In genomic region chr3:72474775-72475174, GRCh38 we compare ENCODE assay signal across 11 cellular contexts.
"Had no signal": no experiment of that assay in that cellular context is flagged by ENCODE, and none has a peak within 500 bp of the region (broad histone marks: within the 10 kb centered on the region; RNA-seq: fewer than 3 reads in every experiment).

No MANE protein-coding gene starts in this region.

- H3K36me3 Mint-ChIP-seq: activated naive CD4-positive, alpha-beta T cell treated with anti-CD3 and anti-CD28 coated beads, Interleukin-2, amount 10 ng/mL, durations not matched to agents 7 days and 5 days; brain; neural progenitor cell; stimulated activated memory B cell treated with anti-CD40 and anti-IgM and Interleukin-4, amounts not matched to agents 10 μg/mL and 1 μg/mL and 100 μg/mL, for 72 hours had no signal

- H3K4me1 Mint-ChIP-seq: brain; central memory CD8-positive, alpha-beta T cell had no signal

- H3K9me3 Mint-ChIP-seq: activated naive CD4-positive, alpha-beta T cell treated with anti-CD3 and anti-CD28 coated beads, Interleukin-2, amount 10 ng/mL, durations not matched to agents 7 days and 5 days; central memory CD8-positive, alpha-beta T cell; effector memory CD8-positive, alpha-beta T cell; stimulated activated memory B cell treated with anti-CD40 and anti-IgM and Interleukin-4, amounts not matched to agents 10 μg/mL and 1 μg/mL and 100 μg/mL, for 72 hours had no signal

- H3K27me3 ChIP-seq: neural progenitor cell, pancreas, tibial nerve had no signal

- H3K27me3 Mint-ChIP-seq: activated naive CD4-positive, alpha-beta T cell treated with anti-CD3 and anti-CD28 coated beads, Interleukin-2, amount 10 ng/mL, durations not matched to agents 7 days and 5 days; central memory CD8-positive, alpha-beta T cell had no signal

- H3K27ac Mint-ChIP-seq: activated naive CD4-positive, alpha-beta T cell treated with anti-CD3 and anti-CD28 coated beads, Interleukin-2, amount 10 ng/mL, durations not matched to agents 7 days and 5 days; brain; effector memory CD8-positive, alpha-beta T cell; neural progenitor cell; stimulated activated memory B cell treated with anti-CD40 and anti-IgM and Interleukin-4, amounts not matched to agents 10 μg/mL and 1 μg/mL and 100 μg/mL, for 72 hours had no signal

- ATAC-seq: effector memory CD8-positive, alpha-beta T cell; pancreas; stimulated activated memory B cell treated with anti-CD40 and anti-IgM and Interleukin-4, amounts not matched to agents 10 μg/mL and 1 μg/mL and 100 μg/mL, for 72 hours had no signal

- H2AFZ ChIP-seq: neural progenitor cell had no signal

- H3K4me2 ChIP-seq: neural progenitor cell had no signal

- H3K36me3 ChIP-seq: neural progenitor cell, pancreas, tibial nerve had no signal

- H3K9me3 ChIP-seq: pancreas, tibial nerve had no signal

- H3K4me3 ChIP-seq: neural progenitor cell, pancreas, tibial nerve had no signal

- H3K9ac ChIP-seq: neural progenitor cell had no signal

- H3K4me3 Mint-ChIP-seq: activated naive CD4-positive, alpha-beta T cell treated with anti-CD3 and anti-CD28 coated beads, Interleukin-2, amount 10 ng/mL, durations not matched to agents 7 days and 5 days; brain; central memory CD8-positive, alpha-beta T cell; effector memory CD8-positive, alpha-beta T cell; neural progenitor cell; stimulated activated memory B cell treated with anti-CD40 and anti-IgM and Interleukin-4, amounts not matched to agents 10 μg/mL and 1 μg/mL and 100 μg/mL, for 72 hours had no signal

- H3K4me1 ChIP-seq: neural progenitor cell, pancreas, tibial nerve had no signal

- H3K27ac ChIP-seq: neural progenitor cell, pancreas, tibial nerve had no signal

- DNase-seq: activated CD4-positive, CD25-positive, alpha-beta regulatory T cell treated with anti-CD3 and anti-CD28 coated beads, Interleukin-2, amount 50 U/mL, for 72 hours; activated naive CD4-positive, alpha-beta T cell treated with anti-CD3 and anti-CD28 coated beads, Interleukin-2, amount 10 ng/mL, durations not matched to agents 7 days and 5 days; activated T-cell treated with anti-CD3 and anti-CD28 coated beads, Interleukin-2, amount 50 U/mL, for 1 hour; amygdala; effector memory CD8-positive, alpha-beta T cell; pancreas had no signal
